39 cellular contexts compared by ENCODE assay signal in genomic region chr9:94188246-94188645, GRCh38.
"Had no signal": no experiment of that assay in that cellular context is flagged by ENCODE, and none has a peak within 500 bp of the region (broad histone marks: within the 10 kb centered on the region; RNA-seq: fewer than 3 reads in every experiment).

No MANE protein-coding gene starts in this region.

- H3K4me1 Mint-ChIP-seq: activated naive CD4-positive, alpha-beta T cell treated with anti-CD3 and anti-CD28 coated beads, Interleukin-2, amount 10 ng/mL, durations not matched to agents 7 days and 5 days; brain had no signal

- H3K4me3 ChIP-seq: adrenal gland, ascending aorta, body of pancreas, cardiac muscle cell, colonic mucosa had no signal

- H3K27me3 Mint-ChIP-seq: activated naive CD4-positive, alpha-beta T cell treated with anti-CD3 and anti-CD28 coated beads, Interleukin-2, amount 10 ng/mL, durations not matched to agents 7 days and 5 days; activated naive CD4-positive, alpha-beta T cell treated with anti-CD3 and anti-CD28 coated beads, Interleukin-2, amount 50 U/mL, for 24 hours; activated naive CD8-positive, alpha-beta T cell; activated naive CD8-positive, alpha-beta T cell treated with anti-CD3 and anti-CD28 coated beads, Interleukin-2, amount 10 ng/mL, durations not matched to agents 7 days and 5 days; activated naive CD8-positive, alpha-beta T cell treated with anti-CD3 and anti-CD28 coated beads, Interleukin-2, amount 50 U/mL, for 24 hours; activated T-cell treated with anti-CD3 and anti-CD28 coated beads, Interleukin-2, amount 50 U/mL, for 24 hours; activated T-helper 17 cell treated with anti-CD3 and anti-CD28 coated beads, Interleukin-2, amount 50 U/mL, for 72 hours; brain; central memory CD8-positive, alpha-beta T cell had no signal

- H3K9me3 Mint-ChIP-seq: central memory CD8-positive, alpha-beta T cell had no signal

- H3K27me3 ChIP-seq: adrenal gland, ascending aorta, body of pancreas, brain microvascular endothelial cell, cardiac muscle cell, colonic mucosa had no signal

- ATAC-seq: activated naive CD4-positive, alpha-beta T cell treated with anti-CD3 and anti-CD28 coated beads, Interleukin-2, amount 50 U/mL, for 72 hours; activated naive CD8-positive, alpha-beta T cell treated with anti-CD3 and anti-CD28 coated beads, Interleukin-2, amount 50 U/mL, for 24 hours; activated T-cell treated with anti-CD3 and anti-CD28 coated beads, Interleukin-2, amount 50 U/mL, for 4 hours; activated T-cell treated with anti-CD3 and anti-CD28 coated beads, Interleukin-2, amount 50 U/mL, for 72 hours; activated T-helper 17 cell treated with anti-CD3 and anti-CD28 coated beads, Interleukin-2, amount 50 U/mL, for 72 hours; body of pancreas had no signal

- H3K4me1 ChIP-seq: adrenal gland, ascending aorta, body of pancreas, colonic mucosa had no signal

- FAIRE-seq: astrocyte, bronchial epithelial cell, colon had no signal

- H3K9me3 ChIP-seq: body of pancreas, colonic mucosa had no signal

- H3K4me3 Mint-ChIP-seq: activated naive CD4-positive, alpha-beta T cell treated with anti-CD3 and anti-CD28 coated beads for 36 hours; activated naive CD4-positive, alpha-beta T cell treated with anti-CD3 and anti-CD28 coated beads, Interleukin-2, amount 10 ng/mL, durations not matched to agents 7 days and 5 days; activated naive CD4-positive, alpha-beta T cell treated with anti-CD3 and anti-CD28 coated beads, Interleukin-2, amount 50 U/mL, for 24 hours; activated naive CD8-positive, alpha-beta T cell; activated naive CD8-positive, alpha-beta T cell treated with anti-CD3 and anti-CD28 coated beads, Interleukin-2, amount 10 ng/mL, durations not matched to agents 7 days and 5 days; activated naive CD8-positive, alpha-beta T cell treated with anti-CD3 and anti-CD28 coated beads, Interleukin-2, amount 50 U/mL, for 24 hours; activated T-cell treated with anti-CD3 and anti-CD28 coated beads, Interleukin-2, amount 50 U/mL, for 24 hours; activated T-cell treated with anti-CD3 and anti-CD28 coated beads, Interleukin-2, amount 50 U/mL, for 4 hours; activated T-cell treated with anti-CD3 and anti-CD28 coated beads, Interleukin-2, amount 50 U/mL, for 72 hours; activated T-helper 1 cell treated with anti-CD3 and anti-CD28 coated beads, Interleukin-12 subunit alpha, Interleukin-12 subunit beta, Interleukin-2, Interleukin-4 antibody, amounts not matched to agents 30 ng/mL and 10 ng/mL and 1 ng/mL, durations not matched to agents 14 hours and 24 hours and 36 hours; activated T-helper 17 cell treated with anti-CD3 and anti-CD28 coated beads, Interleukin-2, amount 50 U/mL, for 72 hours; brain; central memory CD8-positive, alpha-beta T cell had no signal

- H3K27ac Mint-ChIP-seq: activated naive CD4-positive, alpha-beta T cell treated with anti-CD3 and anti-CD28 coated beads for 36 hours; activated naive CD4-positive, alpha-beta T cell treated with anti-CD3 and anti-CD28 coated beads, Interleukin-2, amount 10 ng/mL, durations not matched to agents 7 days and 5 days; activated naive CD4-positive, alpha-beta T cell treated with anti-CD3 and anti-CD28 coated beads, Interleukin-2, amount 50 U/mL, for 24 hours; activated naive CD4-positive, alpha-beta T cell treated with anti-CD3 and anti-CD28 coated beads, Interleukin-2, amount 50 U/mL, for 72 hours; activated naive CD8-positive, alpha-beta T cell; activated naive CD8-positive, alpha-beta T cell treated with anti-CD3 and anti-CD28 coated beads, Interleukin-2, amount 10 ng/mL, durations not matched to agents 7 days and 5 days; activated naive CD8-positive, alpha-beta T cell treated with anti-CD3 and anti-CD28 coated beads, Interleukin-2, amount 50 U/mL, for 24 hours; activated T-cell treated with anti-CD3 and anti-CD28 coated beads, Interleukin-2, amount 50 U/mL, for 24 hours; activated T-cell treated with anti-CD3 and anti-CD28 coated beads, Interleukin-2, amount 50 U/mL, for 72 hours; activated T-helper 1 cell treated with anti-CD3 and anti-CD28 coated beads, Interleukin-12 subunit alpha, Interleukin-12 subunit beta, Interleukin-2, Interleukin-4 antibody, amounts not matched to agents 30 ng/mL and 10 ng/mL and 1 ng/mL, durations not matched to agents 14 hours and 24 hours and 36 hours; activated T-helper 17 cell treated with anti-CD3 and anti-CD28 coated beads, Interleukin-2, amount 50 U/mL, for 72 hours; activated T-helper 2 cell treated with anti-CD3 and anti-CD28 coated beads, Interferon-gamma antibody, Interleukin-2, Interleukin-4, amounts not matched to agents 10 μg/mL and 5 μg/mL and 100 μg/mL, durations not matched to agents 14 hours and 24 hours and 36 hours; brain had no signal

- DNase-seq: activated effector memory CD4-positive, alpha-beta T cell treated with anti-CD3 and anti-CD28 coated beads, Interleukin-2, amount 50 U/mL, for 16 hours; activated effector memory CD4-positive, alpha-beta T cell treated with Interleukin-2 at 50 U/mL for 16 hours; activated gamma-delta T cell; activated gamma-delta T cell treated with Interleukin-2 at 50 U/mL for 16 hours; activated naive CD4-positive, alpha-beta T cell; activated naive CD4-positive, alpha-beta T cell treated with anti-CD3 and anti-CD28 coated beads for 36 hours; activated naive CD4-positive, alpha-beta T cell treated with anti-CD3 and anti-CD28 coated beads, Interleukin-2, amount 10 ng/mL, durations not matched to agents 7 days and 5 days; activated naive CD4-positive, alpha-beta T cell treated with anti-CD3 and anti-CD28 coated beads, Interleukin-2, amount 50 U/mL, for 16 hours; activated naive CD4-positive, alpha-beta T cell treated with Interleukin-2 at 50 U/mL for 16 hours; activated naive CD8-positive, alpha-beta T cell treated with anti-CD3 and anti-CD28 coated beads, Interleukin-2, amount 10 ng/mL, durations not matched to agents 7 days and 5 days; activated naive CD8-positive, alpha-beta T cell treated with anti-CD3 and anti-CD28 coated beads, Interleukin-2, amount 50 U/mL, for 24 hours; activated T-cell treated with anti-CD3 and anti-CD28 coated beads, Interleukin-2, amount 50 U/mL, for 24 hours; activated T-cell treated with anti-CD3 and anti-CD28 coated beads, Interleukin-2, amount 50 U/mL, for 4 hours; activated T-cell treated with anti-CD3 and anti-CD28 coated beads, Interleukin-2, amount 50 U/mL, for 48 hours; activated T-cell treated with anti-CD3 and anti-CD28 coated beads, Interleukin-2, amount 50 U/mL, for 72 hours; adrenal gland; amniotic stem cell; amygdala; anterior cingulate cortex; aorta; body of pancreas; brain microvascular endothelial cell; caudate nucleus; central memory CD4-positive, alpha-beta T cell; cerebellar nuclear complex; colonic mucosa had no signal

- H3K36me3 ChIP-seq: adrenal gland, colonic mucosa had no signal

- H3K27ac ChIP-seq: adrenal gland, ascending aorta, body of pancreas, brain microvascular endothelial cell, cardiac muscle cell, colonic mucosa had no signal
